Comparison of ENCODE assay signal across 23 cellular contexts in genomic region chr14:42138406-42138805, GRCh38.
DNase-seq lines count a peak whose midpoint lies in the region; ATAC-seq, FAIRE-seq and TF ChIP-seq lines count a peak whose summit lies in the region.
"Had no signal": no experiment of that assay in that cellular context is flagged by ENCODE, and none has a peak within 500 bp of the region (broad histone marks: within the 10 kb centered on the region; RNA-seq: fewer than 3 reads in every experiment).

No MANE protein-coding gene starts in this region.

- TF ChIP-seq CTCF in mammary epithelial cell (conservative IDR thresholded peaks at IDR 0.05 in 1 of 2, IDR thresholded peaks at IDR 0.05 in 1 of 2; ENCODE audit: extremely low read depth in 1 of 2, insufficient read depth in 1 of 2, low read depth in 1 of 2, low read length in 2 of 2) (no peak), MCF 10A (IDR thresholded peaks at IDR 0.05; ENCODE audit: unreplicated experiment) (no peak), bronchial epithelial cell (IDR thresholded peaks at IDR 0.05; ENCODE audit: insufficient read depth, low read length, severe bottlenecking) (no peak)

- peaks cover 20% of the 10 kb centered on the region for H3K4me1 ChIP-seq in mammary epithelial cell (ENCODE audit: insufficient read depth, low read length)
- H3K4me1 ChIP-seq: Caco-2 had no signal

- H3K36me3 ChIP-seq in mammary epithelial cell (ENCODE audit: insufficient read depth, low read length) (no peaks in the 10 kb centered on the region), bronchial epithelial cell (ENCODE audit: control insufficient read depth, insufficient read depth, low read length) (no peaks in the 10 kb centered on the region)
- H3K36me3 ChIP-seq: BLaER1 treated with 17β-estradiol and CSF1 and Interleukin-3, amounts not matched to agents 10 nM and 100 nM had no signal

- H3K4me2 ChIP-seq in mammary epithelial cell (ENCODE audit: insufficient read depth, low read depth, low read length): no peak overlapping the region
- H3K4me2 ChIP-seq: A549; BLaER1 treated with 17β-estradiol and CSF1 and Interleukin-3, amounts not matched to agents 10 nM and 100 nM had no signal

- WGBS in mammary epithelial cell (ENCODE audit: low coverage, missing lambda C conversion rate): 100% methylated on average over 1 of the region's 1 CpG

- dilution Hi-C loops in mammary epithelial cell (cut with HindIII; ENCODE audit: low sequenced_read_pairs): no loop called here

- no peaks in the 10 kb centered on the region for H3K9me3 Mint-ChIP-seq in MCF 10A (ENCODE audit: unreplicated experiment)

- H2AFZ ChIP-seq in mammary epithelial cell (ENCODE audit: low read depth, low read length): peak overlapping the region; percentile 27

- H3K27me3 Mint-ChIP-seq in MCF 10A (ENCODE audit: insufficient read depth, unreplicated experiment): no peaks in the 10 kb centered on the region
- H3K27me3 Mint-ChIP-seq: B cell; CD4-positive, alpha-beta T cell had no signal

- intact Hi-C loops in mammary epithelial cell (cut with micrococcal nuclease): no loop called here
- intact Hi-C loops in MCF 10A (cut with micrococcal nuclease): no loop called here

- no peaks in the 10 kb centered on the region for H3K9me3 ChIP-seq in mammary epithelial cell (replicated peaks; ENCODE audit: insufficient read depth, low read length)
- H3K9me3 ChIP-seq: A549; BLaER1 treated with 17β-estradiol and CSF1 and Interleukin-3, amounts not matched to agents 10 nM and 100 nM; Caco-2 had no signal

- no TSS peak for BruUV-seq in mammary epithelial cell (replicated peaks; lab: Mats Ljungman, UMichigan)
- BruUV-seq in MCF 10A (replicated peaks; lab: Mats Ljungman, UMichigan): no TSS peak

- H3K79me2 ChIP-seq in mammary epithelial cell (ENCODE audit: insufficient read depth, low read length): no peaks in the 10 kb centered on the region

- no peaks in the 10 kb centered on the region for H3K36me3 Mint-ChIP-seq in MCF 10A (ENCODE audit: insufficient read depth, unreplicated experiment)
- H3K36me3 Mint-ChIP-seq: CD8-positive, alpha-beta T cell had no signal

- POLR2A ChIA-PET in MCF 10A (lab: Yijun Ruan, JAX): interaction anchor here (0.7 kb wide), 1 partner anchor 165 kb away, joined by 3 read pairs; no protein-coding TSS in a partner anchor

- DNase-seq in mammary epithelial cell (no peak), MCF 10A (ENCODE audit: unreplicated experiment) (no peak), bronchial epithelial cell (ENCODE audit: low read depth) (peak; percentile 23), epithelial cell of prostate (ENCODE audit: low read depth, low spot score) (no peak), iPS-NIHi11 (ENCODE audit: low spot score) (no peak), NCI-H146 (lab: John Stamatoyannopoulos, UW) (no peak)
- DNase-seq: AML-193; Caco-2; Calu3; CD4-positive, alpha-beta T cell; CD8-positive, alpha-beta T cell; DMS79 treated with DMSO at 0.1 percent for 48 hours; GF-D8 had no signal

- no peak for FAIRE-seq in bronchial epithelial cell (lab: Jason Lieb, UNC)
- FAIRE-seq: A549, D721Med, G401.6, GM12891, GM19239 had no signal

- CTCF ChIA-PET in mammary epithelial cell (lab: Charles Lee; ENCODE audit: low non-redundant PET) (no interaction called here), MCF 10A (lab: Yijun Ruan, JAX) (interaction anchor here (0.6 kb wide), 1 partner anchor 1549 kb away, joined by 3 read pairs; no protein-coding TSS in a partner anchor)

- no peak overlapping the region for H3K27ac ChIP-seq in mammary epithelial cell (ENCODE audit: insufficient read depth, low read depth, low read length)
- peak overlapping the region; percentile 0 for H3K27ac ChIP-seq in epithelial cell of prostate
- H3K27ac ChIP-seq: 22Rv1; A549; BLaER1 treated with 17β-estradiol and CSF1 and Interleukin-3, amounts not matched to agents 10 nM and 100 nM; C4-2B had no signal

- no peak overlapping the region for H3K27ac Mint-ChIP-seq in MCF 10A (ENCODE audit: low read depth, unreplicated experiment)
- H3K27ac Mint-ChIP-seq: B cell; CD4-positive, alpha-beta T cell; CD8-positive, alpha-beta T cell had no signal

- no peak overlapping the region for H3K4me3 Mint-ChIP-seq in MCF 10A (ENCODE audit: unreplicated experiment)
- H3K4me3 Mint-ChIP-seq: B cell; CD4-positive, alpha-beta T cell; CD8-positive, alpha-beta T cell had no signal

- no peak overlapping the region for H3K9ac ChIP-seq in mammary epithelial cell (ENCODE audit: insufficient read depth, low read length)
- H3K9ac ChIP-seq: BLaER1 treated with 17β-estradiol and CSF1 and Interleukin-3, amounts not matched to agents 10 nM and 100 nM had no signal

- no peaks in the 10 kb centered on the region for H4K20me1 ChIP-seq in mammary epithelial cell (ENCODE audit: insufficient read depth, low read length)
- H4K20me1 ChIP-seq: BLaER1 treated with 17β-estradiol and CSF1 and Interleukin-3, amounts not matched to agents 10 nM and 100 nM had no signal

- in situ Hi-C loops in mammary epithelial cell (cut with MboI; ENCODE audit: low sequenced_read_pairs in 2 of 2): no loop called here

- H3K4me3 ChIP-seq in mammary epithelial cell (replicated peaks in 1 of 3; ENCODE audit: insufficient read depth in 1 of 3, low read depth in 2 of 3, low read length in 3 of 3): no peak overlapping the region
- H3K4me3 ChIP-seq in bronchial epithelial cell (ENCODE audit: low read depth, low read length): no peak overlapping the region
- H3K4me3 ChIP-seq: A549; BLaER1 treated with 17β-estradiol and CSF1 and Interleukin-3, amounts not matched to agents 10 nM and 100 nM had no signal

- ATAC-seq in HG03108 (IDR thresholded peaks at IDR 0.05; ENCODE audit: unreplicated experiment): no peak
- ATAC-seq: A549; CD8-positive, alpha-beta T cell had no signal

- no peaks in the 10 kb centered on the region for H3K27me3 ChIP-seq in mammary epithelial cell (ENCODE audit: insufficient read depth, low read length)
- no peaks in the 10 kb centered on the region for H3K27me3 ChIP-seq in bronchial epithelial cell (ENCODE audit: control insufficient read depth, insufficient read depth, low read length)
- H3K27me3 ChIP-seq: BLaER1 treated with 17β-estradiol and CSF1 and Interleukin-3, amounts not matched to agents 10 nM and 100 nM had no signal

- peaks cover 28% of the 10 kb centered on the region for H3K4me1 Mint-ChIP-seq in MCF 10A (ENCODE audit: insufficient read depth, unreplicated experiment)
